ENCODE assay signal across 9 cellular contexts in genomic region chr7:132065193-132065972, GRCh38.
DNase-seq lines count a peak whose midpoint lies in the region; ATAC-seq and TF ChIP-seq lines count a peak whose summit lies in the region.
"Had no signal": no experiment of that assay in that cellular context is flagged by ENCODE, and none has a peak within 500 bp of the region (broad histone marks: within the 10 kb centered on the region; RNA-seq: fewer than 3 reads in every experiment).

No MANE protein-coding gene starts in this region.

- DNase-seq in AG20443 (ENCODE audit: low spot score) (peak; percentile 95), Panc1 (ENCODE audit: low read depth, low spot score) (peak; percentile 88), fibroblast of peridontal ligament (ENCODE audit: extremely low read depth) (peak; percentile 96), osteoblast (ENCODE audit: insufficient read length, low spot score, missing footprints) (peak; percentile 96), NCI-H2196 treated with DMSO at 0.1 percent for 48 hours (lab: John Stamatoyannopoulos, UW; ENCODE audit: unreplicated experiment) (no peak)
- no peak for DNase-seq in activated T-cell treated with anti-CD3 and anti-CD28 coated beads, Interleukin-2, amount 50 U/mL, for 72 hours
- DNase-seq: natural killer cell had no signal

- H3K4me3 Mint-ChIP-seq in activated T-cell treated with anti-CD3 and anti-CD28 coated beads, Interleukin-2, amount 50 U/mL, for 72 hours: no peak overlapping the region
- H3K4me3 Mint-ChIP-seq: natural killer cell had no signal

- H3K27me3 ChIP-seq in Panc1 (ENCODE audit: control insufficient read depth, insufficient read depth, low read length) (no peaks in the 10 kb centered on the region), osteoblast (ENCODE audit: insufficient read depth, low read length) (no peaks in the 10 kb centered on the region)

- H2AFZ ChIP-seq in osteoblast (ENCODE audit: low read length): peak overlapping the region; percentile 77

- BruUV-seq in Panc1 (replicated peaks; lab: Mats Ljungman, UMichigan): no TSS peak

- TF ChIP-seq CTCF in Panc1 (IDR thresholded peaks at IDR 0.05): no peak
- no peak for TF ChIP-seq CTCF in osteoblast (IDR thresholded peaks at IDR 0.05; ENCODE audit: extremely low read depth, low read depth, low read length)

- no peaks in the 10 kb centered on the region for H3K36me3 ChIP-seq in Panc1 (ENCODE audit: control insufficient read depth, insufficient read depth, low read length)
- no peaks in the 10 kb centered on the region for H3K36me3 ChIP-seq in osteoblast (ENCODE audit: insufficient read depth, low read length)

- H3K4me1 ChIP-seq in Panc1 (ENCODE audit: control insufficient read depth, insufficient read depth, low read length): peaks cover 4% of the 10 kb centered on the region; the same call in 1 of the 2 replicates
- H3K4me1 ChIP-seq in osteoblast (ENCODE audit: insufficient read depth, low read length): peaks cover 25% of the 10 kb centered on the region

- POLR2A ChIA-PET in Panc1 (lab: Charles Lee): no interaction called here

- H3K27ac Mint-ChIP-seq in activated T-cell treated with anti-CD3 and anti-CD28 coated beads, Interleukin-2, amount 50 U/mL, for 72 hours: no peak overlapping the region
- H3K27ac Mint-ChIP-seq: natural killer cell had no signal

- H3K9me3 ChIP-seq in Panc1 (ENCODE audit: control insufficient read depth, insufficient read depth, low read depth, low read length) (no peaks in the 10 kb centered on the region), osteoblast (ENCODE audit: low read depth, low read length) (no peaks in the 10 kb centered on the region)

- ATAC-seq in Panc1 (peak; percentile 94), HG02970 (IDR thresholded peaks at IDR 0.05; ENCODE audit: low FRiP score, unreplicated experiment) (no peak), HG03565 (IDR thresholded peaks at IDR 0.05; ENCODE audit: unreplicated experiment) (no peak)
- no peak for ATAC-seq in activated T-cell treated with anti-CD3 and anti-CD28 coated beads, Interleukin-2, amount 50 U/mL, for 72 hours (replicated peaks in 1 of 2)
- ATAC-seq: natural killer cell had no signal

- H3K36me3 Mint-ChIP-seq in activated T-cell treated with anti-CD3 and anti-CD28 coated beads, Interleukin-2, amount 50 U/mL, for 72 hours (ENCODE audit: insufficient read depth in 2 of 2): no peaks in the 10 kb centered on the region
- H3K36me3 Mint-ChIP-seq: natural killer cell had no signal

- H4K20me1 ChIP-seq in osteoblast (ENCODE audit: insufficient read depth, low read length): no peaks in the 10 kb centered on the region

- no peaks in the 10 kb centered on the region for H3K27me3 Mint-ChIP-seq in activated T-cell treated with anti-CD3 and anti-CD28 coated beads, Interleukin-2, amount 50 U/mL, for 72 hours (ENCODE audit: low read depth)

- no peaks in the 10 kb centered on the region for H3K4me1 Mint-ChIP-seq in activated T-cell treated with anti-CD3 and anti-CD28 coated beads, Interleukin-2, amount 50 U/mL, for 72 hours (ENCODE audit: low read depth)
- H3K4me1 Mint-ChIP-seq: natural killer cell had no signal

- H3K9me3 Mint-ChIP-seq in activated T-cell treated with anti-CD3 and anti-CD28 coated beads, Interleukin-2, amount 50 U/mL, for 72 hours: no peaks in the 10 kb centered on the region
- H3K9me3 Mint-ChIP-seq: natural killer cell had no signal

- intact Hi-C loops in Panc1 (cut with micrococcal nuclease; ENCODE audit: unreplicated experiment): no loop called here

- peak overlapping the region; percentile 14 for H3K4me2 ChIP-seq in osteoblast (ENCODE audit: insufficient read depth, low read length)

- no peak overlapping the region for H3K4me3 ChIP-seq in Panc1 (ENCODE audit: low read depth in 2 of 2, low read length in 2 of 2)
- H3K4me3 ChIP-seq in osteoblast (ENCODE audit: insufficient read depth, low read length): no peak overlapping the region

- CTCF ChIA-PET in Panc1 (lab: Charles Lee): no interaction called here

- no peaks in the 10 kb centered on the region for H3K79me2 ChIP-seq in osteoblast (ENCODE audit: insufficient read depth, low read length)

- in situ Hi-C loops in Panc1 (cut with HindIII; ENCODE audit: low pct_unique_long_range_greater_than_20kb, low sequenced_read_pairs): no loop called here

- H3K27ac ChIP-seq in Panc1 (ENCODE audit: low read length): no peak overlapping the region
- peak overlapping the region; percentile 19 for H3K27ac ChIP-seq in osteoblast (ENCODE audit: low read depth, low read length)

Comparison
In these comparisons a context has a peak if more than half of its experiments do, and no peak if none do; other contexts are left out.
1. DNase-seq: peak in AG20443 (single experiment), Panc1 (single experiment), fibroblast of peridontal ligament (single experiment) and osteoblast (single experiment); none in activated T-cell treated with anti-CD3 and anti-CD28 coated beads, Interleukin-2, amount 50 U/mL, for 72 hours (0 of 2) and NCI-H2196 treated with DMSO at 0.1 percent for 48 hours (single experiment).